In genomic region chr2:10157293-10157692, GRCh38 we compare ENCODE assay signal across 30 cellular contexts. TPM values are rescaled to one million over a fixed set of nuclear protein-coding genes. Genes with fewer than 3 reads are reported as not detected.
A peak's percentile ranks its signal among the peaks of the same experiment; 100 is the strongest.
DNase-seq lines count a peak whose midpoint lies in the region; ATAC-seq, FAIRE-seq and TF ChIP-seq lines count a peak whose summit lies in the region.
"Had no signal": no experiment of that assay in that cellular context is flagged by ENCODE, and none has a peak within 500 bp of the region (broad histone marks: within the 10 kb centered on the region; RNA-seq: fewer than 3 reads in every experiment).

No MANE protein-coding gene starts in this region.

- no peak overlapping the region for H2AK5ac ChIP-seq in H1 (ENCODE audit: low read depth, low read length)

- TF ChIP-seq RAD21 in H1 (IDR thresholded peaks at IDR 0.05 in 1 of 2, conservative IDR thresholded peaks at IDR 0.05 in 1 of 2; ENCODE audit: low read depth in 2 of 2, low read length in 2 of 2) = peak; percentile 15 to 27; a peak in 3 of 4 replicates

- H3K4me1 Mint-ChIP-seq in activated CD4-positive, alpha-beta T cell treated with anti-CD3 and anti-CD28 coated beads, Interleukin-2, amount 10 ng/mL, durations not matched to agents 7 days and 5 days = peaks cover 29% of the 10 kb centered on the region
- H3K4me1 Mint-ChIP-seq in activated naive CD4-positive, alpha-beta T cell treated with anti-CD3 and anti-CD28 coated beads for 36 hours (ENCODE audit: low read depth) = peaks cover 8% of the 10 kb centered on the region
- H3K4me1 Mint-ChIP-seq: activated CD4-positive, alpha-beta T cell treated with anti-CD3 and anti-CD28 coated beads for 36 hours; naive B cell had no signal

- no peak overlapping the region for H3K18ac ChIP-seq in H1 (ENCODE audit: extremely low read depth, low read length)

- H4K20me1 ChIP-seq in H1 (replicated peaks in 1 of 2; ENCODE audit: control insufficient read depth in 1 of 2, insufficient read depth in 2 of 2, low read length in 2 of 2) = peaks cover 0 to 3% of the 10 kb centered on the region in 2 experiments

- no peak overlapping the region for H2BK5ac ChIP-seq in H1 (ENCODE audit: low read depth, low read length)

- H3K4me3 Mint-ChIP-seq in activated CD4-positive, alpha-beta T cell treated with anti-CD3 and anti-CD28 coated beads, Interleukin-2, amount 10 ng/mL, durations not matched to agents 7 days and 5 days = no peak overlapping the region
- no peak overlapping the region for H3K4me3 Mint-ChIP-seq in activated naive CD4-positive, alpha-beta T cell treated with anti-CD3 and anti-CD28 coated beads for 36 hours
- H3K4me3 Mint-ChIP-seq: activated CD4-positive, alpha-beta T cell treated with anti-CD3 and anti-CD28 coated beads for 36 hours; brain; naive B cell; stimulated activated naive CD8-positive, alpha-beta T cell treated with anti-CD3 and anti-CD28 coated beads, Interleukin-15, Interleukin-2, amounts not matched to agents 100 ng/mL and 50 ng/mL, for 24 hours had no signal

- no peak overlapping the region for H4K8ac ChIP-seq in H1 (ENCODE audit: extremely low read depth, insufficient read depth, low read length)

- H3K9me3 ChIP-seq in H1 (ENCODE audit: insufficient read depth in 2 of 2, low read depth in 1 of 2, low read length in 1 of 2) = no peaks in the 10 kb centered on the region
- H3K9me3 ChIP-seq: thyroid gland, vagina had no signal

- no peak overlapping the region for H3K23ac ChIP-seq in H1 (ENCODE audit: insufficient read length)

- H3K27ac Mint-ChIP-seq in activated CD4-positive, alpha-beta T cell treated with anti-CD3 and anti-CD28 coated beads, Interleukin-2, amount 10 ng/mL, durations not matched to agents 7 days and 5 days = peak overlapping the region; percentile 14
- H3K27ac Mint-ChIP-seq in activated naive CD4-positive, alpha-beta T cell treated with anti-CD3 and anti-CD28 coated beads for 36 hours = no peak overlapping the region
- H3K27ac Mint-ChIP-seq: activated CD4-positive, alpha-beta T cell treated with anti-CD3 and anti-CD28 coated beads for 36 hours; brain; naive B cell; stimulated activated naive CD8-positive, alpha-beta T cell treated with anti-CD3 and anti-CD28 coated beads, Interleukin-15, Interleukin-2, amounts not matched to agents 100 ng/mL and 50 ng/mL, for 24 hours had no signal

- no peak overlapping the region for H2BK20ac ChIP-seq in H1 (ENCODE audit: low read length)

- peaks cover 0 to 7% (median 0%) of the 10 kb centered on the region in 4 experiments; a peak in 1 of 7 replicates for H3K4me1 ChIP-seq in H1 (replicated peaks in 1 of 4; ENCODE audit: control insufficient read depth in 3 of 4, insufficient read depth in 4 of 4, low read length in 3 of 4)
- H3K4me1 ChIP-seq: thyroid gland, vagina had no signal

- intact Hi-C loops in activated naive CD4-positive, alpha-beta T cell treated with anti-CD3 and anti-CD28 coated beads for 36 hours (cut with micrococcal nuclease) = no loop called here
- intact Hi-C loops in dorsolateral prefrontal cortex (cut with DNase I) = no loop called here

- WGBS in H1 (ENCODE audit: extremely low coverage in 1 of 2, insufficient coverage in 1 of 2, insufficient read length in 1 of 2, insufficient replicate concordance in 2 of 2, low coverage in 1 of 2, low lambda C conversion rate in 2 of 2, missing lambda C conversion rate in 1 of 2), 2 experiments = 95% methylated on average over 4 of the region's 4 CpGs; no CpG with 5 or more reads in 1 of the 2 experiments

- no peaks in the 10 kb centered on the region for H3K9me3 Mint-ChIP-seq in activated CD4-positive, alpha-beta T cell treated with anti-CD3 and anti-CD28 coated beads, Interleukin-2, amount 10 ng/mL, durations not matched to agents 7 days and 5 days
- no peaks in the 10 kb centered on the region for H3K9me3 Mint-ChIP-seq in activated naive CD4-positive, alpha-beta T cell treated with anti-CD3 and anti-CD28 coated beads for 36 hours
- H3K9me3 Mint-ChIP-seq: brain; naive B cell; stimulated activated naive CD8-positive, alpha-beta T cell treated with anti-CD3 and anti-CD28 coated beads, Interleukin-15, Interleukin-2, amounts not matched to agents 100 ng/mL and 50 ng/mL, for 24 hours had no signal

- H3K27me3 Mint-ChIP-seq in activated CD4-positive, alpha-beta T cell treated with anti-CD3 and anti-CD28 coated beads, Interleukin-2, amount 10 ng/mL, durations not matched to agents 7 days and 5 days = no peaks in the 10 kb centered on the region
- no peaks in the 10 kb centered on the region for H3K27me3 Mint-ChIP-seq in activated naive CD4-positive, alpha-beta T cell treated with anti-CD3 and anti-CD28 coated beads for 36 hours (ENCODE audit: low read depth)
- H3K27me3 Mint-ChIP-seq: activated CD4-positive, alpha-beta T cell treated with anti-CD3 and anti-CD28 coated beads for 36 hours; naive B cell; stimulated activated naive CD8-positive, alpha-beta T cell treated with anti-CD3 and anti-CD28 coated beads, Interleukin-15, Interleukin-2, amounts not matched to agents 100 ng/mL and 50 ng/mL, for 24 hours had no signal

- FAIRE-seq in H1 (lab: Jason Lieb, UNC) = no peak
- FAIRE-seq: A204.1 had no signal

- H3K23me2 ChIP-seq in H1 (ENCODE audit: low read depth, low read length) = no peaks in the 10 kb centered on the region

- no peak overlapping the region for H2BK120ac ChIP-seq in H1 (replicated peaks; ENCODE audit: low read depth, low read length)

- H3K4me2 ChIP-seq in H1 (ENCODE audit: insufficient read depth in 1 of 2, low read depth in 2 of 2, low read length in 2 of 2) = no peak overlapping the region

- TF ChIP-seq EP300 in H1 (IDR thresholded peaks at IDR 0.05; ENCODE audit: borderline replicate concordance in 1 of 2, low read depth in 2 of 2, low read length in 2 of 2) = no peak

- CTCF ChIA-PET in activated CD4-positive, alpha-beta T cell treated with anti-CD3 and anti-CD28 coated beads, Interleukin-2, amount 10 ng/mL, durations not matched to agents 7 days and 5 days (lab: Charles Lee) = interaction anchor here (0.6 to 1.3 kb wide), 2 partner anchors 8 to 68 kb away, joined by 3 read pairs; no protein-coding TSS in a partner anchor
- CTCF ChIA-PET in H1 (lab: Charles Lee; ENCODE audit: partially characterized antibody) = interaction anchor here (0.8 to 17.7 kb wide), 11 partner anchors 15 to 278 kb away, joined by 3 to 169 read pairs (median 5); no protein-coding TSS in a partner anchor
- CTCF ChIA-PET in activated naive CD4-positive, alpha-beta T cell treated with anti-CD3 and anti-CD28 coated beads for 36 hours (lab: Charles Lee) = interaction anchor here (1.9 to 2.9 kb wide), 2 partner anchors 8 to 251 kb away, joined by 9 read pairs; no protein-coding TSS in a partner anchor

- no peak overlapping the region for H2AFZ ChIP-seq in H1 (ENCODE audit: low read length)

- TF ChIP-seq CTCF in NB4 (IDR thresholded peaks at IDR 0.05; ENCODE audit: low read depth, low read length) (no peak), H1 (IDR thresholded peaks at IDR 0.05; ENCODE audit: control extremely low read depth in 1 of 3, insufficient read depth in 1 of 3, low read depth in 1 of 3, low read length in 3 of 3) (peak in 1 of 3 experiments; percentile 2; a peak in 1 of 4 replicates), dorsolateral prefrontal cortex (IDR thresholded peaks at IDR 0.05 in 54 of 56, conservative IDR thresholded peaks at IDR 0.05 in 2 of 56; ENCODE audit: low read depth in 1 of 56, partially characterized antibody in 56 of 56) (no peak)

- ATAC-seq in HG03460 (IDR thresholded peaks at IDR 0.05; ENCODE audit: unreplicated experiment) = no peak
- ATAC-seq: activated CD4-positive, alpha-beta T cell treated with anti-CD3 and anti-CD28 coated beads for 36 hours had no signal

- H3K36me3 ChIP-seq in H1 (ENCODE audit: control insufficient read depth in 2 of 4, insufficient read depth in 4 of 4, low read length in 3 of 4) = peaks cover 0 to 3% (median 0%) of the 10 kb centered on the region in 4 experiments; a peak in 3 of 8 replicates
- H3K36me3 ChIP-seq: thyroid gland, vagina had no signal

- H3K79me2 ChIP-seq in H1 (ENCODE audit: control insufficient read depth in 1 of 2, insufficient read depth in 2 of 2, low read length in 2 of 2) = no peaks in the 10 kb centered on the region

- DNase-seq in activated CD4-positive, alpha-beta T cell treated with anti-CD3 and anti-CD28 coated beads, Interleukin-2, amount 10 ng/mL, durations not matched to agents 7 days and 5 days = no peak
- DNase-seq in activated CD4-positive, alpha-beta T cell treated with anti-CD3 and anti-CD28 coated beads, Interleukin-2, amount 50 U/mL, for 48 hours = no peak
- DNase-seq in NB4 (ENCODE audit: low read depth) (peak; percentile 44), H1 (ENCODE audit: low read depth in 1 of 2, low spot score in 2 of 2) (no peak), dorsolateral prefrontal cortex (no peak)
- no peak for DNase-seq in NK-92 treated with Interleukin-12 subunit alpha and Interleukin-12 subunit beta, amount 100 ng/mL, for 24 hours (lab: John Stamatoyannopoulos, UW)
- no peak for DNase-seq in activated naive CD4-positive, alpha-beta T cell treated with anti-CD3 and anti-CD28 coated beads for 36 hours
- DNase-seq: activated CD4-positive, alpha-beta T cell treated with anti-CD3 and anti-CD28 coated beads for 36 hours; activated gamma-delta T cell; activated T-cell treated with anti-CD3 and anti-CD28 coated beads, Interleukin-2, amount 50 U/mL, for 1 hour; cerebellar nuclear complex; DMS53; effector CD4-positive, alpha-beta T cell; GDM1; glutamatergic neuron; islet precursor cell; naive B cell; NCI-H1092 treated with DMSO at 0.1 percent for 48 hours; NCI-H187; NCI-H2171; NCI-H526; thyroid gland had no signal

- peaks cover 43% of the 10 kb centered on the region for H3K36me3 Mint-ChIP-seq in activated CD4-positive, alpha-beta T cell treated with anti-CD3 and anti-CD28 coated beads, Interleukin-2, amount 10 ng/mL, durations not matched to agents 7 days and 5 days (ENCODE audit: low read depth)
- peaks cover 17% of the 10 kb centered on the region for H3K36me3 Mint-ChIP-seq in activated naive CD4-positive, alpha-beta T cell treated with anti-CD3 and anti-CD28 coated beads for 36 hours (ENCODE audit: low read depth)
- H3K36me3 Mint-ChIP-seq: brain, naive B cell had no signal

- H3K4me3 ChIP-seq in NB4 (ENCODE audit: low read depth, low read length) (no peak overlapping the region), H1 (ENCODE audit: extremely low read depth in 1 of 4, insufficient read depth in 2 of 4, low read depth in 3 of 4, low read length in 4 of 4) (no peak overlapping the region), dorsolateral prefrontal cortex (no peak overlapping the region)
- H3K4me3 ChIP-seq: thyroid gland, vagina had no signal

- POLR2A ChIA-PET in activated CD4-positive, alpha-beta T cell treated with anti-CD3 and anti-CD28 coated beads, Interleukin-2, amount 10 ng/mL, durations not matched to agents 7 days and 5 days (lab: Charles Lee) = no interaction called here
- POLR2A ChIA-PET in H1 (lab: Charles Lee; ENCODE audit: partially characterized antibody) = interaction anchor here (2.1 kb wide), 1 partner anchor 8 kb away, joined by 9 read pairs; no protein-coding TSS in a partner anchor

- no peaks in the 10 kb centered on the region for H3K79me1 ChIP-seq in H1 (ENCODE audit: low read depth, low read length)

- no peak overlapping the region for H2BK12ac ChIP-seq in H1 (ENCODE audit: low read depth, low read length)

- H4K91ac ChIP-seq in H1 (replicated peaks; ENCODE audit: insufficient read length, low read length) = no peak overlapping the region

- H3K27me3 ChIP-seq in H1 (replicated peaks in 1 of 4; ENCODE audit: control insufficient read depth in 3 of 4, extremely low read depth in 1 of 4, insufficient read depth in 3 of 4, low read length in 3 of 4) (no peaks in the 10 kb centered on the region), dorsolateral prefrontal cortex (no peaks in the 10 kb centered on the region)
- H3K27me3 ChIP-seq: thyroid gland, vagina had no signal

- no peak overlapping the region for H2BK15ac ChIP-seq in H1 (ENCODE audit: low read length)

- H3K56ac ChIP-seq in H1 (replicated peaks; ENCODE audit: insufficient read length, low read depth, low read length) = no peak overlapping the region

- no peak overlapping the region for H4K5ac ChIP-seq in H1 (ENCODE audit: insufficient read length, low read depth, low read length)

- H3K14ac ChIP-seq in H1 (ENCODE audit: insufficient read length) = no peak overlapping the region

- H3K9ac ChIP-seq in H1 (replicated peaks in 1 of 4; ENCODE audit: extremely low read depth in 1 of 4, low read depth in 3 of 4, low read length in 3 of 4) = no peak overlapping the region

- no peak overlapping the region for H3K4ac ChIP-seq in H1 (replicated peaks; ENCODE audit: insufficient read length, low read depth, low read length)

- TF ChIP-seq POLR2A in NB4 (IDR thresholded peaks at IDR 0.05; ENCODE audit: extremely low read depth, insufficient read length) = no peak
- no peak for TF ChIP-seq POLR2A in H1 (IDR thresholded peaks at IDR 0.05; ENCODE audit: control extremely low read depth in 1 of 2, low read depth in 2 of 2, low read length in 2 of 2)

- no peak overlapping the region for H3K27ac ChIP-seq in H1 (ENCODE audit: low read depth, low read length)
- no peak overlapping the region for H3K27ac ChIP-seq in dorsolateral prefrontal cortex
- H3K27ac ChIP-seq: epithelial cell of prostate, HL-60, RWPE1, thyroid gland, vagina had no signal

RNA-seq across cellular contexts. Expression of gene RRM2, which starts 34.8 kb away (rescaled TPM):
- 100 to 1,000 TPM; 496 to 540 TPM for total RNA-seq in activated CD4-positive, alpha-beta T cell treated with anti-CD3 and anti-CD28 coated beads, Interleukin-2, amount 10 ng/mL, durations not matched to agents 7 days and 5 days
- total RNA-seq in H1 (2021; fragmentation: NEBNext Ultra II Directional; extraction: Animal tissue kit (Norgen Biotek cat#: 25700)) = 215 and 228 TPM in 2 replicates
- 37.7 and 58.8 TPM in 2 replicates for polyA plus RNA-seq in H1 (2011; rRNA removed)
- polyA plus RNA-seq in H1 (2011; cell fraction: cytosol; rRNA removed) = 42.1 TPM
- polyA plus RNA-seq in H1 (2011; cell fraction: nucleus; rRNA removed) = 79.0 TPM
- polyA plus RNA-seq in H1 (2012, experiment 1 of 2) = 130 to 156 TPM (median 139 TPM) in 4 replicates
- 24.6 TPM for polyA plus RNA-seq in H1 (2012, experiment 2 of 2)
- 102 TPM for polyA plus RNA-seq in H1 (2013, experiment 1 of 2)
- 111 TPM for polyA plus RNA-seq in H1 (2013, experiment 2 of 2)
- polyA minus RNA-seq in H1 (2011; rRNA and poly(A)+ RNA removed) = 50.6 and 53.5 TPM in 2 replicates
- 104 TPM for polyA minus RNA-seq in H1 (2011; cell fraction: cytosol; rRNA and poly(A)+ RNA removed)
- 131 TPM for polyA minus RNA-seq in H1 (2011; cell fraction: nucleus; rRNA and poly(A)+ RNA removed)
- 100 to 1,000 TPM; 466 to 514 TPM for total RNA-seq in activated naive CD4-positive, alpha-beta T cell treated with anti-CD3 and anti-CD28 coated beads for 36 hours
- 1 to 10 TPM in 19 of 120 experiments, under 1 TPM in 26, not detected in 75; 0.11 to 3.3 (median 0.83) TPM for total RNA-seq in dorsolateral prefrontal cortex

Comparison
In these comparisons a context has a peak if more than half of its experiments do, and no peak if none do; other contexts are left out.
1. RNA of gene RRM2, which starts 34.8 kb away (total RNA-seq): 496 to 540 TPM in activated CD4-positive, alpha-beta T cell treated with anti-CD3 and anti-CD28 coated beads, Interleukin-2, amount 10 ng/mL, durations not matched to agents 7 days and 5 days, 466 to 514 TPM in activated naive CD4-positive, alpha-beta T cell treated with anti-CD3 and anti-CD28 coated beads for 36 hours and 215 to 228 TPM in H1; 0.11 to 3.3 TPM in dorsolateral prefrontal cortex; every median in the first group is over 10 times any median in the second.